Comparison of ENCODE assay signal across 27 cellular contexts in the genomic region with DNA sequence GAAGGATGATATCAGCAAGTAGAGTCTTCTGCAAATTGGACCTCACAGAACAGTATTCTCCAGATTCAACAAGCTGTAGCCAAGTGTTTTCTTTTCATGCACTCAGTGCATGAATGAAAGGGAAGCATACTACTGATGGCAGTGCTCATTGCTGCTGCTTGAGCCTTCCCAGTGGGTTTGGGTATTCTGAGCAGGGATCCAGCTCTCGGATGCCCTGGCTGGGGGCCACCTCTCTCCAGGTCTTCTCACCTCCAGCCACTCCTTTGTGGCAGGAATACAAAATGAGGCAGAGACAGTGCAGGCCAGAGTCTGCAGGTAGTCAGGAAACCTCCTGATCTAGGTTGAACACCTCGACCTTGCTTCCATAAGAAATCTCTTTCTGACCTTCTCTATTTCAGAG.
"Had no signal": no experiment of that assay in that cellular context is flagged by ENCODE, and none has a peak within 500 bp of the region (broad histone marks: within the 10 kb centered on the region; RNA-seq: fewer than 3 reads in every experiment).

No MANE protein-coding gene starts in this region.

- H3K27me3 ChIP-seq: left lung, pancreas, stomach, testis, thyroid gland, transverse colon, upper lobe of left lung, vagina had no signal

- H3K27ac ChIP-seq: left lung, lower lobe of right lung, pancreas, prostate gland, skin epidermis, stomach, testis, thyroid gland, transverse colon, upper lobe of left lung, vagina had no signal

- H3K9me3 ChIP-seq: lower lobe of right lung, pancreas, prostate gland, testis, thyroid gland, transverse colon, upper lobe of left lung, vagina had no signal

- ATAC-seq: left colon; left lung; lower lobe of right lung; naive thymus-derived CD8-positive, alpha-beta T cell; pancreas; right cardiac atrium; sciatic nerve; stimulated activated naive CD8-positive, alpha-beta T cell treated with anti-CD3 and anti-CD28 coated beads, Interleukin-15, Interleukin-2, amounts not matched to agents 100 U/mL and 50 U/mL, for 24 hours had no signal

- H3K4me3 ChIP-seq: left lung, lower lobe of right lung, pancreas, prostate gland, skin epidermis, stomach, testis, thyroid gland, transverse colon, upper lobe of left lung, vagina had no signal

- H3K36me3 ChIP-seq: left lung, lower lobe of right lung, pancreas, prostate gland, stomach, thyroid gland, transverse colon, upper lobe of left lung, vagina had no signal

- DNase-seq: immature natural killer cell; kidney; left colon; left lung; lower lobe of right lung; mammary epithelial cell; mesenchymal stem cell; naive thymus-derived CD8-positive, alpha-beta T cell; nucleus accumbens; pancreas; retina; right cardiac atrium; stimulated activated CD4-positive, alpha-beta T cell treated with anti-CD3 and anti-CD28 coated beads, Interleukin-12 subunit alpha, Interleukin-12 subunit beta, amount 100 ng/mL, for 4 hours; stimulated activated CD4-positive, alpha-beta T cell treated with anti-CD3 and anti-CD28 coated beads, Interleukin-15, amount 100 ng/mL, for 24 hours; stimulated activated CD4-positive, alpha-beta T cell treated with anti-CD3 and anti-CD28 coated beads, Interleukin-2, amount 100 ng/mL, for 24 hours; stimulated activated CD4-positive, alpha-beta T cell treated with anti-CD3 and anti-CD28 coated beads, Interleukin-4, amount 100 ng/mL, for 1 hour; stimulated activated naive B cell treated with anti-CD40 and anti-IgM and Interleukin-4, amounts not matched to agents 10 μg/mL and 1 μg/mL and 100 μg/mL, for 72 hours; stimulated activated naive CD8-positive, alpha-beta T cell treated with anti-CD3 and anti-CD28 coated beads, Interleukin-15, Interleukin-2, amounts not matched to agents 100 U/mL and 50 U/mL, for 24 hours; stomach; testis; thyroid gland; transverse colon; upper lobe of left lung had no signal

- H3K4me1 ChIP-seq: left lung, lower lobe of right lung, pancreas, prostate gland, stomach, testis, thyroid gland, transverse colon, upper lobe of left lung, vagina had no signal
